31 cellular contexts compared by ENCODE assay signal in genomic region chr4:166827167-166827566, GRCh38.
"Had no signal": no experiment of that assay in that cellular context is flagged by ENCODE, and none has a peak within 500 bp of the region (broad histone marks: within the 10 kb centered on the region; RNA-seq: fewer than 3 reads in every experiment).

No MANE protein-coding gene starts in this region.

- H3K4me3 Mint-ChIP-seq: activated CD4-positive, alpha-beta memory T cell treated with anti-CD3 and anti-CD28 coated beads, Interleukin-2, amount 10 ng/mL, durations not matched to agents 7 days and 5 days; activated CD4-positive, alpha-beta T cell treated with anti-CD3 and anti-CD28 coated beads for 36 hours; activated naive CD4-positive, alpha-beta T cell treated with anti-CD3 and anti-CD28 coated beads for 36 hours; activated naive CD8-positive, alpha-beta T cell; activated T-helper 17 cell treated with anti-CD3 and anti-CD28 coated beads, Interleukin-2, amount 50 U/mL, for 72 hours had no signal

- H3K27ac Mint-ChIP-seq: activated CD4-positive, alpha-beta memory T cell treated with anti-CD3 and anti-CD28 coated beads, Interleukin-2, amount 10 ng/mL, durations not matched to agents 7 days and 5 days; activated CD4-positive, alpha-beta T cell treated with anti-CD3 and anti-CD28 coated beads for 36 hours; activated naive CD4-positive, alpha-beta T cell treated with anti-CD3 and anti-CD28 coated beads for 36 hours; activated naive CD8-positive, alpha-beta T cell; activated T-helper 17 cell treated with anti-CD3 and anti-CD28 coated beads, Interleukin-2, amount 50 U/mL, for 72 hours had no signal

- H3K36me3 Mint-ChIP-seq: activated naive CD8-positive, alpha-beta T cell had no signal

- DNase-seq: activated CD4-positive, alpha-beta memory T cell treated with anti-CD3 and anti-CD28 coated beads, Interleukin-2, amount 10 ng/mL, durations not matched to agents 7 days and 5 days; activated CD4-positive, alpha-beta T cell treated with anti-CD3 and anti-CD28 coated beads for 36 hours; activated CD4-positive, alpha-beta T cell treated with anti-CD3 and anti-CD28 coated beads, Interleukin-2, amount 50 U/mL, for 1 hour; activated gamma-delta T cell; activated naive CD4-positive, alpha-beta T cell treated with anti-CD3 and anti-CD28 coated beads for 36 hours; activated T-cell treated with anti-CD3 and anti-CD28 coated beads for 4 hours; activated T-cell treated with anti-CD3 and anti-CD28 coated beads, Interleukin-2, amount 50 U/mL, for 48 hours; amygdala; brain microvascular endothelial cell; MM.1S; NCI-H1105; NCI-H1436; NCI-H1694 treated with DMSO at 0.1 percent for 48 hours; NCI-H2081; NCI-H2171; NCI-H2227 treated with DMSO at 0.1 percent for 48 hours; NCI-H446 treated with DMSO at 0.1 percent for 48 hours; NCI-H524 treated with DMSO at 0.1 percent for 48 hours; NCI-H748 treated with DMSO at 0.1 percent for 48 hours; NK-92 treated with Interleukin-12 subunit alpha and Interleukin-12 subunit beta, amount 100 ng/mL, for 24 hours; PC-3; SHP77; T-helper 2 cell; T1000 had no signal

- FAIRE-seq: astrocyte, RCC 7860, TTC549 had no signal

- H3K27me3 Mint-ChIP-seq: activated CD4-positive, alpha-beta memory T cell treated with anti-CD3 and anti-CD28 coated beads, Interleukin-2, amount 10 ng/mL, durations not matched to agents 7 days and 5 days; activated CD4-positive, alpha-beta T cell treated with anti-CD3 and anti-CD28 coated beads for 36 hours; activated naive CD8-positive, alpha-beta T cell; activated T-helper 17 cell treated with anti-CD3 and anti-CD28 coated beads, Interleukin-2, amount 50 U/mL, for 72 hours had no signal

- H3K4me3 ChIP-seq: cardiac muscle cell, SJSA1 had no signal

- H3K27me3 ChIP-seq: brain microvascular endothelial cell, cardiac muscle cell, SJSA1 had no signal

- H3K36me3 ChIP-seq: brain microvascular endothelial cell, cardiac muscle cell, SJSA1 had no signal

- ATAC-seq: activated CD4-positive, alpha-beta T cell treated with anti-CD3 and anti-CD28 coated beads for 36 hours; activated T-helper 17 cell treated with anti-CD3 and anti-CD28 coated beads, Interleukin-2, amount 50 U/mL, for 72 hours; PC-3 had no signal

- H3K4me1 ChIP-seq: SJSA1 had no signal

- H3K4me1 Mint-ChIP-seq: activated CD4-positive, alpha-beta memory T cell treated with anti-CD3 and anti-CD28 coated beads, Interleukin-2, amount 10 ng/mL, durations not matched to agents 7 days and 5 days; activated CD4-positive, alpha-beta T cell treated with anti-CD3 and anti-CD28 coated beads for 36 hours; activated T-helper 17 cell treated with anti-CD3 and anti-CD28 coated beads, Interleukin-2, amount 50 U/mL, for 72 hours had no signal

- H3K27ac ChIP-seq: brain microvascular endothelial cell, cardiac muscle cell, SJSA1 had no signal

- H3K9me3 ChIP-seq: SJSA1 had no signal
